Comparison of ENCODE assay signal across 11 cellular contexts in the genomic region with DNA sequence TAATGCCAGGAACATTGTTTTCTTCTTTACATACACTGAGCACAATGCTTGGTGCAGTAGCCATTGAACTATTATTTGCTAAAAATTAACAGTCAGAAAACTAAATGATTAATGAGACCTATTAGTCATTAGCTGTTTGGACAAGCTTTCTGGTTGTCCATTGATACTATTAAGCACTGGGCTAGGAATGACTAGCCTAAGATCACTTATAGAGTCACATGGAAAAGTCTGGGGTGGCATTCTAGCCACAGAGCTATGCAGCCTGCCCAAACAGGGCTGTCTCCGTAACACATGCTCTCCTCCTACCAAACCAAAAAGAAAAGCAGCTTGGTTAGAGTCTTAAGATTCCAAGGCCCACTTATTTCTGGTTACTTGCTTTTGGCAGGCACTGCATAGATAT.
A peak's percentile ranks its signal among the peaks of the same experiment; 100 is the strongest.
DNase-seq lines count a peak whose midpoint lies in the region; ATAC-seq and TF ChIP-seq lines count a peak whose summit lies in the region.
"Had no signal": no experiment of that assay in that cellular context is flagged by ENCODE, and none has a peak within 500 bp of the region (broad histone marks: within the 10 kb centered on the region; RNA-seq: fewer than 3 reads in every experiment).

No MANE protein-coding gene starts in this region.

- H3K9ac ChIP-seq in HUES48 (ENCODE audit: low read depth, low read length), result no peak overlapping the region

- TF ChIP-seq CTCF in right atrium auricular region (IDR thresholded peaks at IDR 0.05) (no peak), retinal pigment epithelial cell (conservative IDR thresholded peaks at IDR 0.05; ENCODE audit: low read depth, low read length) (no peak)

- H3K4me1 ChIP-seq in HUES48 (ENCODE audit: control insufficient read depth, insufficient read depth, low read length), result peaks cover 24% of the 10 kb centered on the region
- H3K4me1 ChIP-seq in right atrium auricular region, result peaks cover 0 to 32% of the 10 kb centered on the region in 2 donors

- H3K9me3 ChIP-seq in HUES48 (ENCODE audit: control insufficient read depth, insufficient read depth, low read length), result no peaks in the 10 kb centered on the region
- peaks cover 0 to 7% of the 10 kb centered on the region in 2 donors for H3K9me3 ChIP-seq in right atrium auricular region

- no peak overlapping the region for H3K4me3 ChIP-seq in HUES48 (ENCODE audit: low read depth, low read length)
- no peak overlapping the region for H3K4me3 ChIP-seq in right atrium auricular region
- H3K4me3 ChIP-seq in retinal pigment epithelial cell (ENCODE audit: low read length), result no peak overlapping the region

- DNase-seq in right atrium auricular region (ENCODE audit: low spot score) (no peak), retinal pigment epithelial cell (ENCODE audit: low read depth) (peak; percentile 78), AG08395 (ENCODE audit: low spot score) (no peak)
- DNase-seq: HCEC 1CT, T1000 had no signal

- H3K36me3 ChIP-seq in HUES48 (ENCODE audit: control insufficient read depth, insufficient read depth, low read length) (no peaks in the 10 kb centered on the region), right atrium auricular region (no peaks in the 10 kb centered on the region)

- no peaks in the 10 kb centered on the region for H3K27me3 ChIP-seq in HUES48 (ENCODE audit: control insufficient read depth, insufficient read depth, low read length)
- no peaks in the 10 kb centered on the region for H3K27me3 ChIP-seq in right atrium auricular region

- peak; percentile 66 for ATAC-seq in GM18907 (IDR thresholded peaks at IDR 0.05; ENCODE audit: unreplicated experiment)
- ATAC-seq in HG02571 (IDR thresholded peaks at IDR 0.05; ENCODE audit: unreplicated experiment), result no peak
- no peak for ATAC-seq in GM19455 (IDR thresholded peaks at IDR 0.05; ENCODE audit: unreplicated experiment)
- no peak for ATAC-seq in GM18868 (IDR thresholded peaks at IDR 0.05; ENCODE audit: unreplicated experiment)
- ATAC-seq: activated naive CD4-positive, alpha-beta T cell treated with anti-CD3 and anti-CD28 coated beads, Interleukin-2, amount 50 U/mL, for 72 hours had no signal

- peak overlapping the region; percentile 40 for H3K27ac ChIP-seq in HUES48 (ENCODE audit: low read depth, low read length)
- H3K27ac ChIP-seq in right atrium auricular region, result peak overlapping the region; percentile 61 to 67
